ENCODE assay signal across 1 cellular context in the genomic region with DNA sequence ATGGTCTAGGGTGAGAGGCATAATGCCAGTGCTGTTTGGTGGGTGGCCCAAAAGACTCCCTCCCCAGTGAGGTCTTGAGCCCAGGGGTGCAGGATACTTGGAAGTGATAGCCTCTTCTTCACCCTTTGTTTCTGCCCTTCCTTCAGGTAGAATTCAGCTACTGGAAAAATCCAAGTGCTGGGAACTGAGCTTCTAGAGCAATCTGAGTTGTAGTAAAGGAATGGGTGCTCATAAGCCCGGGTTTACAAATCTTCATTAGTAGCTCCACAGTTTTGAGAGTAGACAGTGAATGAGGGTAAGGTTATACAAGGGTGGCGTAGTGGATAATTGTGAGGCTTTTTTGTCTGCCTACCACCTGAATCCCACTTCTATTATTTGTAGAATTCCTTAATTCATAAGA.
TF ChIP-seq lines count a peak whose summit lies in the region.

No MANE protein-coding gene starts in this region.

TF ChIP-seq in GM23338, 12 proteins besides CTCF, POLR2A, EP300 and RAD21 (continued from another document):
- TF ChIP-seq, protein P1, sequence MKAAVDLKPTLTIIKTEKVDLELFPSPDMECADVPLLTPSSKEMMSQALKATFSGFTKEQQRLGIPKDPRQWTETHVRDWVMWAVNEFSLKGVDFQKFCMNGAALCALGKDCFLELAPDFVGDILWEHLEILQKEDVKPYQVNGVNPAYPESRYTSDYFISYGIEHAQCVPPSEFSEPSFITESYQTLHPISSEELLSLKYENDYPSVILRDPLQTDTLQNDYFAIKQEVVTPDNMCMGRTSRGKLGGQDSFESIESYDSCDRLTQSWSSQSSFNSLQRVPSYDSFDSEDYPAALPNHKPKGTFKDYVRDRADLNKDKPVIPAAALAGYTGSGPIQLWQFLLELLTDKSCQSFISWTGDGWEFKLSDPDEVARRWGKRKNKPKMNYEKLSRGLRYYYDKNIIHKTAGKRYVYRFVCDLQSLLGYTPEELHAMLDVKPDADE (IDR thresholded peaks at IDR 0.05): no peak
- TF ChIP-seq ZNF114 (CRISPR knock-in tag; IDR thresholded peaks at IDR 0.05) (no peak), STAT1 (IDR thresholded peaks at IDR 0.05; ENCODE audit: unreplicated experiment) (no peak), ZNF331 (CRISPR knock-in tag; IDR thresholded peaks at IDR 0.05; ENCODE audit: low read depth) (no peak), CREB1 (CRISPR knock-in tag; IDR thresholded peaks at IDR 0.05; ENCODE audit: low read depth) (no peak), JUNB (IDR thresholded peaks at IDR 0.05; ENCODE audit: unreplicated experiment) (no peak), EZH2phosphoT487 (IDR thresholded peaks at IDR 0.05; ENCODE audit: unreplicated experiment) (no peak)
- TF ChIP-seq, protein P2, sequence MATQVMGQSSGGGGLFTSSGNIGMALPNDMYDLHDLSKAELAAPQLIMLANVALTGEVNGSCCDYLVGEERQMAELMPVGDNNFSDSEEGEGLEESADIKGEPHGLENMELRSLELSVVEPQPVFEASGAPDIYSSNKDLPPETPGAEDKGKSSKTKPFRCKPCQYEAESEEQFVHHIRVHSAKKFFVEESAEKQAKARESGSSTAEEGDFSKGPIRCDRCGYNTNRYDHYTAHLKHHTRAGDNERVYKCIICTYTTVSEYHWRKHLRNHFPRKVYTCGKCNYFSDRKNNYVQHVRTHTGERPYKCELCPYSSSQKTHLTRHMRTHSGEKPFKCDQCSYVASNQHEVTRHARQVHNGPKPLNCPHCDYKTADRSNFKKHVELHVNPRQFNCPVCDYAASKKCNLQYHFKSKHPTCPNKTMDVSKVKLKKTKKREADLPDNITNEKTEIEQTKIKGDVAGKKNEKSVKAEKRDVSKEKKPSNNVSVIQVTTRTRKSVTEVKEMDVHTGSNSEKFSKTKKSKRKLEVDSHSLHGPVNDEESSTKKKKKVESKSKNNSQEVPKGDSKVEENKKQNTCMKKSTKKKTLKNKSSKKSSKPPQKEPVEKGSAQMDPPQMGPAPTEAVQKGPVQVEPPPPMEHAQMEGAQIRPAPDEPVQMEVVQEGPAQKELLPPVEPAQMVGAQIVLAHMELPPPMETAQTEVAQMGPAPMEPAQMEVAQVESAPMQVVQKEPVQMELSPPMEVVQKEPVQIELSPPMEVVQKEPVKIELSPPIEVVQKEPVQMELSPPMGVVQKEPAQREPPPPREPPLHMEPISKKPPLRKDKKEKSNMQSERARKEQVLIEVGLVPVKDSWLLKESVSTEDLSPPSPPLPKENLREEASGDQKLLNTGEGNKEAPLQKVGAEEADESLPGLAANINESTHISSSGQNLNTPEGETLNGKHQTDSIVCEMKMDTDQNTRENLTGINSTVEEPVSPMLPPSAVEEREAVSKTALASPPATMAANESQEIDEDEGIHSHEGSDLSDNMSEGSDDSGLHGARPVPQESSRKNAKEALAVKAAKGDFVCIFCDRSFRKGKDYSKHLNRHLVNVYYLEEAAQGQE (IDR thresholded peaks at IDR 0.05; ENCODE audit: unreplicated experiment): no peak
- TF ChIP-seq, protein P3, sequence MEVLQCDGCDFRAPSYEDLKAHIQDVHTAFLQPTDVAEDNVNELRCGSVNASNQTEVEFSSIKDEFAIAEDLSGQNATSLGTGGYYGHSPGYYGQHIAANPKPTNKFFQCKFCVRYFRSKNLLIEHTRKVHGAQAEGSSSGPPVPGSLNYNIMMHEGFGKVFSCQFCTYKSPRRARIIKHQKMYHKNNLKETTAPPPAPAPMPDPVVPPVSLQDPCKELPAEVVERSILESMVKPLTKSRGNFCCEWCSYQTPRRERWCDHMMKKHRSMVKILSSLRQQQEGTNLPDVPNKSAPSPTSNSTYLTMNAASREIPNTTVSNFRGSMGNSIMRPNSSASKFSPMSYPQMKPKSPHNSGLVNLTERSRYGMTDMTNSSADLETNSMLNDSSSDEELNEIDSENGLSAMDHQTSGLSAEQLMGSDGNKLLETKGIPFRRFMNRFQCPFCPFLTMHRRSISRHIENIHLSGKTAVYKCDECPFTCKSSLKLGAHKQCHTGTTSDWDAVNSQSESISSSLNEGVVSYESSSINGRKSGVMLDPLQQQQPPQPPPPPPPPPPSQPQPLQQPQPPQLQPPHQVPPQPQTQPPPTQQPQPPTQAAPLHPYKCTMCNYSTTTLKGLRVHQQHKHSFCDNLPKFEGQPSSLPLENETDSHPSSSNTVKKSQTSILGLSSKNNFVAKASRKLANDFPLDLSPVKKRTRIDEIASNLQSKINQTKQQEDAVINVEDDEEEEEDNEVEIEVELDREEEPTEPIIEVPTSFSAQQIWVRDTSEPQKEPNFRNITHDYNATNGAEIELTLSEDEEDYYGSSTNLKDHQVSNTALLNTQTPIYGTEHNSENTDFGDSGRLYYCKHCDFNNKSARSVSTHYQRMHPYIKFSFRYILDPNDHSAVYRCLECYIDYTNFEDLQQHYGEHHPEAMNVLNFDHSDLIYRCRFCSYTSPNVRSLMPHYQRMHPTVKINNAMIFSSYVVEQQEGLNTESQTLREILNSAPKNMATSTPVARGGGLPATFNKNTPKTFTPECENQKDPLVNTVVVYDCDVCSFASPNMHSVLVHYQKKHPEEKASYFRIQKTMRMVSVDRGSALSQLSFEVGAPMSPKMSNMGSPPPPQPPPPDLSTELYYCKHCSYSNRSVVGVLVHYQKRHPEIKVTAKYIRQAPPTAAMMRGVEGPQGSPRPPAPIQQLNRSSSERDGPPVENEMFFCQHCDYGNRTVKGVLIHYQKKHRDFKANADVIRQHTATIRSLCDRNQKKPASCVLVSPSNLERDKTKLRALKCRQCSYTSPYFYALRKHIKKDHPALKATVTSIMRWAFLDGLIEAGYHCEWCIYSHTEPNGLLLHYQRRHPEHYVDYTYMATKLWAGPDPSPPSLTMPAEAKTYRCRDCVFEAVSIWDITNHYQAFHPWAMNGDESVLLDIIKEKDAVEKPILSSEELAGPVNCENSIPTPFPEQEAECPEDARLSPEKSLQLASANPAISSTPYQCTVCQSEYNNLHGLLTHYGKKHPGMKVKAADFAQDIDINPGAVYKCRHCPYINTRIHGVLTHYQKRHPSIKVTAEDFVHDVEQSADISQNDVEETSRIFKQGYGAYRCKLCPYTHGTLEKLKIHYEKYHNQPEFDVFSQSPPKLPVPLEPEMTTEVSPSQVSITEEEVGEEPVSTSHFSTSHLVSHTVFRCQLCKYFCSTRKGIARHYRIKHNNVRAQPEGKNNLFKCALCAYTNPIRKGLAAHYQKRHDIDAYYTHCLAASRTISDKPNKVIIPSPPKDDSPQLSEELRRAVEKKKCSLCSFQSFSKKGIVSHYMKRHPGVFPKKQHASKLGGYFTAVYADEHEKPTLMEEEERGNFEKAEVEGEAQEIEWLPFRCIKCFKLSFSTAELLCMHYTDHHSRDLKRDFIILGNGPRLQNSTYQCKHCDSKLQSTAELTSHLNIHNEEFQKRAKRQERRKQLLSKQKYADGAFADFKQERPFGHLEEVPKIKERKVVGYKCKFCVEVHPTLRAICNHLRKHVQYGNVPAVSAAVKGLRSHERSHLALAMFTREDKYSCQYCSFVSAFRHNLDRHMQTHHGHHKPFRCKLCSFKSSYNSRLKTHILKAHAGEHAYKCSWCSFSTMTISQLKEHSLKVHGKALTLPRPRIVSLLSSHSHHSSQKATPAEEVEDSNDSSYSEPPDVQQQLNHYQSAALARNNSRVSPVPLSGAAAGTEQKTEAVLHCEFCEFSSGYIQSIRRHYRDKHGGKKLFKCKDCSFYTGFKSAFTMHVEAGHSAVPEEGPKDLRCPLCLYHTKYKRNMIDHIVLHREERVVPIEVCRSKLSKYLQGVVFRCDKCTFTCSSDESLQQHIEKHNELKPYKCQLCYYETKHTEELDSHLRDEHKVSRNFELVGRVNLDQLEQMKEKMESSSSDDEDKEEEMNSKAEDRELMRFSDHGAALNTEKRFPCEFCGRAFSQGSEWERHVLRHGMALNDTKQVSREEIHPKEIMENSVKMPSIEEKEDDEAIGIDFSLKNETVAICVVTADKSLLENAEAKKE (CRISPR knock-in tag; IDR thresholded peaks at IDR 0.05): no peak
